ENCODE assay signal across 8 cellular contexts in genomic region chr11:64803846-64804345, GRCh38. TPM values are rescaled to one million over a fixed set of nuclear protein-coding genes. Genes with fewer than 3 reads are reported as not detected.
DNase-seq lines count a peak whose midpoint lies in the region; ATAC-seq lines count a peak whose summit lies in the region.

No MANE protein-coding gene starts in this region.

- no peak for ATAC-seq in activated naive CD8-positive, alpha-beta T cell treated with anti-CD3 and anti-CD28 coated beads, Interleukin-2, amount 10 ng/mL, durations not matched to agents 7 days and 5 days (ENCODE audit: low read depth)
- ATAC-seq in HG02798 (IDR thresholded peaks at IDR 0.05; ENCODE audit: poor library complexity, unreplicated experiment), result no peak

- peak overlapping the region; percentile 81 for H3K27ac ChIP-seq in subcutaneous abdominal adipose tissue (ENCODE audit: low read depth, low read length)

- peak overlapping the region; percentile 86 for H3K4me3 Mint-ChIP-seq in activated naive CD8-positive, alpha-beta T cell treated with anti-CD3 and anti-CD28 coated beads, Interleukin-2, amount 10 ng/mL, durations not matched to agents 7 days and 5 days

- H3K9me3 ChIP-seq in subcutaneous abdominal adipose tissue (ENCODE audit: control insufficient read depth in 5 of 5, low read length in 5 of 5), result no peaks in the 10 kb centered on the region

- DNase-seq in DMS 273 (lab: John Stamatoyannopoulos, UW; ENCODE audit: unreplicated experiment) (peak; percentile 57), DMS 273 treated with DMSO at 0.1 percent for 48 hours (lab: John Stamatoyannopoulos, UW) (no peak), iPS-NIHi7 (ENCODE audit: extremely low spot score) (peak; percentile 68), SKM-1 (lab: John Stamatoyannopoulos, UW; ENCODE audit: unreplicated experiment) (no peak), NCI-H1092 treated with DMSO at 0.1 percent for 48 hours (lab: John Stamatoyannopoulos, UW) (no peak)
- DNase-seq in activated naive CD8-positive, alpha-beta T cell treated with anti-CD3 and anti-CD28 coated beads, Interleukin-2, amount 10 ng/mL, durations not matched to agents 7 days and 5 days, result no peak

- H3K36me3 ChIP-seq in subcutaneous abdominal adipose tissue (ENCODE audit: control insufficient read depth in 5 of 5, insufficient read depth in 5 of 5, low read length in 5 of 5), result peaks cover 0 to 45% (median 32%) of the 10 kb centered on the region in 5 donors

- no peaks in the 10 kb centered on the region for H3K27me3 ChIP-seq in subcutaneous abdominal adipose tissue (ENCODE audit: control insufficient read depth in 5 of 5, insufficient read depth in 4 of 5, low read length in 5 of 5)

- peaks cover 21% of the 10 kb centered on the region for H3K4me1 Mint-ChIP-seq in activated naive CD8-positive, alpha-beta T cell treated with anti-CD3 and anti-CD28 coated beads, Interleukin-2, amount 10 ng/mL, durations not matched to agents 7 days and 5 days

- H3K27me3 Mint-ChIP-seq in activated naive CD8-positive, alpha-beta T cell treated with anti-CD3 and anti-CD28 coated beads, Interleukin-2, amount 10 ng/mL, durations not matched to agents 7 days and 5 days, result no peaks in the 10 kb centered on the region

- POLR2A ChIA-PET in activated naive CD8-positive, alpha-beta T cell treated with anti-CD3 and anti-CD28 coated beads, Interleukin-2, amount 10 ng/mL, durations not matched to agents 7 days and 5 days (lab: Charles Lee), result interaction anchor here (0.6 to 3.0 kb wide), 5 partner anchors 25 to 298 kb away, joined by 3 to 14 read pairs (median 5); partner anchors contain the start of gene RASGRP2

- peaks cover 9% of the 10 kb centered on the region for H3K36me3 Mint-ChIP-seq in activated naive CD8-positive, alpha-beta T cell treated with anti-CD3 and anti-CD28 coated beads, Interleukin-2, amount 10 ng/mL, durations not matched to agents 7 days and 5 days

- H3K9ac ChIP-seq in subcutaneous abdominal adipose tissue (ENCODE audit: low read length in 5 of 5), result peak overlapping the region; percentile 48 to 77 (median 72)

- H3K27ac Mint-ChIP-seq in activated naive CD8-positive, alpha-beta T cell treated with anti-CD3 and anti-CD28 coated beads, Interleukin-2, amount 10 ng/mL, durations not matched to agents 7 days and 5 days, result peak overlapping the region; percentile 80

- H3K4me3 ChIP-seq in subcutaneous abdominal adipose tissue (ENCODE audit: low read depth in 1 of 5, low read length in 5 of 5), result peak overlapping the region; percentile 65 to 73 (median 71)

- no peaks in the 10 kb centered on the region for H3K9me3 Mint-ChIP-seq in activated naive CD8-positive, alpha-beta T cell treated with anti-CD3 and anti-CD28 coated beads, Interleukin-2, amount 10 ng/mL, durations not matched to agents 7 days and 5 days

- peaks cover 2 to 33% (median 29%) of the 10 kb centered on the region in 5 donors for H3K4me1 ChIP-seq in subcutaneous abdominal adipose tissue (ENCODE audit: control insufficient read depth in 5 of 5, insufficient read depth in 5 of 5, low read length in 5 of 5)

RNA-seq across cellular contexts. Expression of gene MAP4K2, which starts 0.9 kb away (rescaled TPM):
- 10 to 100 TPM; 92.0 to 96.2 TPM for total RNA-seq in activated naive CD8-positive, alpha-beta T cell treated with anti-CD3 and anti-CD28 coated beads, Interleukin-2, amount 10 ng/mL, durations not matched to agents 7 days and 5 days

RNA-seq across cellular contexts. Expression of gene MEN1, which starts 6.5 kb away (rescaled TPM):
- total RNA-seq in activated naive CD8-positive, alpha-beta T cell treated with anti-CD3 and anti-CD28 coated beads, Interleukin-2, amount 10 ng/mL, durations not matched to agents 7 days and 5 days, result 10 to 100 TPM; 37.4 to 39.0 TPM

RNA-seq across cellular contexts. Expression of gene SF1, which starts 25.6 kb away (rescaled TPM):
- total RNA-seq in activated naive CD8-positive, alpha-beta T cell treated with anti-CD3 and anti-CD28 coated beads, Interleukin-2, amount 10 ng/mL, durations not matched to agents 7 days and 5 days, result 100 to 1,000 TPM; 519 to 524 TPM

RNA-seq across cellular contexts. Expression of gene CDC42BPG, which starts 40.6 kb away (rescaled TPM):
- 1 to 10 TPM; 3.4 to 3.5 TPM for total RNA-seq in activated naive CD8-positive, alpha-beta T cell treated with anti-CD3 and anti-CD28 coated beads, Interleukin-2, amount 10 ng/mL, durations not matched to agents 7 days and 5 days

RNA-seq across cellular contexts. Expression of gene PYGM, which starts 44.1 kb away (rescaled TPM):
- 1 to 10 TPM; 3.8 to 7.2 TPM for total RNA-seq in activated naive CD8-positive, alpha-beta T cell treated with anti-CD3 and anti-CD28 coated beads, Interleukin-2, amount 10 ng/mL, durations not matched to agents 7 days and 5 days

Comparison
In these comparisons a context has a peak if more than half of its experiments do, and no peak if none do; other contexts are left out.
1. DNase-seq: peak in DMS 273 (single experiment) and iPS-NIHi7 (single experiment); none in DMS 273 treated with DMSO at 0.1 percent for 48 hours (single experiment), activated naive CD8-positive, alpha-beta T cell treated with anti-CD3 and anti-CD28 coated beads, Interleukin-2, amount 10 ng/mL, durations not matched to agents 7 days and 5 days (single experiment), SKM-1 (single experiment) and NCI-H1092 treated with DMSO at 0.1 percent for 48 hours (single experiment).